In genomic region chr14:21825147-21825743, GRCh38 we compare ENCODE assay signal across 8 cellular contexts.
DNase-seq lines count a peak whose midpoint lies in the region; ATAC-seq and TF ChIP-seq lines count a peak whose summit lies in the region.

No MANE protein-coding gene starts in this region.

- H3K36me3 ChIP-seq in smooth muscle cell (ENCODE audit: low read depth): no peaks in the 10 kb centered on the region

- H4K20me1 ChIP-seq in smooth muscle cell (ENCODE audit: low read depth): no peaks in the 10 kb centered on the region

- H3K36me3 Mint-ChIP-seq in T-helper 17 cell (ENCODE audit: low read depth): peaks cover 1% of the 10 kb centered on the region
- no peaks in the 10 kb centered on the region for H3K36me3 Mint-ChIP-seq in central memory CD8-positive, alpha-beta T cell (ENCODE audit: insufficient read depth)

- H3K4me3 Mint-ChIP-seq in T-helper 17 cell: peak overlapping the region; percentile 76
- no peak overlapping the region for H3K4me3 Mint-ChIP-seq in central memory CD8-positive, alpha-beta T cell

- TF ChIP-seq CTCF in smooth muscle cell (IDR thresholded peaks at IDR 0.05; ENCODE audit: borderline replicate concordance, insufficient read depth, poor library complexity, severe bottlenecking): peak; percentile 42

- H3F3A ChIP-seq in smooth muscle cell (ENCODE audit: low read depth): no peaks in the 10 kb centered on the region

- H3K79me2 ChIP-seq in smooth muscle cell (ENCODE audit: low read depth): no peaks in the 10 kb centered on the region

- H3K9me3 ChIP-seq in T-helper 17 cell (ENCODE audit: control insufficient read depth, low read length, poor library complexity, severe bottlenecking) (no peaks in the 10 kb centered on the region), smooth muscle cell (replicated peaks; ENCODE audit: low read depth) (no peaks in the 10 kb centered on the region)

- DNase-seq in DMS53 treated with DMSO at 0.1 percent for 48 hours (lab: John Stamatoyannopoulos, UW; ENCODE audit: unreplicated experiment) (peak; percentile 7), HT-29 (ENCODE audit: low spot score) (peak; percentile 58), T-helper 17 cell (peak in 2 of 3 donors; percentile 15 to 23), smooth muscle cell (lab: John Stamatoyannopoulos, UW; ENCODE audit: unreplicated experiment) (no peak), NK-92 (lab: John Stamatoyannopoulos, UW; ENCODE audit: unreplicated experiment) (no peak)
- no peak for DNase-seq in central memory CD8-positive, alpha-beta T cell (ENCODE audit: low spot score in 2 of 2)

- peak overlapping the region; percentile 73 for H3K27ac Mint-ChIP-seq in T-helper 17 cell
- no peak overlapping the region for H3K27ac Mint-ChIP-seq in central memory CD8-positive, alpha-beta T cell (ENCODE audit: low read depth)

- H3K27me3 ChIP-seq in smooth muscle cell (ENCODE audit: low read depth): peaks cover 8% of the 10 kb centered on the region

- peaks cover 44% of the 10 kb centered on the region for H3K27me3 Mint-ChIP-seq in T-helper 17 cell
- peaks cover 77% of the 10 kb centered on the region for H3K27me3 Mint-ChIP-seq in central memory CD8-positive, alpha-beta T cell

- H3K9ac ChIP-seq in smooth muscle cell (ENCODE audit: low read depth): no peak overlapping the region

- 2% methylated on average over 4 of the region's 4 CpGs for WGBS in smooth muscle cell (ENCODE audit: low lambda C conversion rate)

- no peak overlapping the region for H3K27ac ChIP-seq in smooth muscle cell (ENCODE audit: low read depth)

- H2AFZ ChIP-seq in smooth muscle cell (ENCODE audit: low read depth): no peak overlapping the region

- H3K4me1 ChIP-seq in smooth muscle cell (ENCODE audit: low read depth): no peaks in the 10 kb centered on the region

- H3K9me3 Mint-ChIP-seq in central memory CD8-positive, alpha-beta T cell: no peaks in the 10 kb centered on the region

- H3K4me2 ChIP-seq in smooth muscle cell: no peak overlapping the region

- H3K4me3 ChIP-seq in smooth muscle cell: no peak overlapping the region

- peak; percentile 98 for ATAC-seq in T-helper 17 cell
- ATAC-seq in central memory CD8-positive, alpha-beta T cell (replicated peaks; ENCODE audit: extremely low read depth, poor library complexity, severe bottlenecking): peak; percentile 70
- no peak for ATAC-seq in GM18909 (IDR thresholded peaks at IDR 0.05; ENCODE audit: poor library complexity, unreplicated experiment)
- ATAC-seq in GM19324 (IDR thresholded peaks at IDR 0.05; ENCODE audit: low FRiP score, unreplicated experiment): no peak

- peaks cover 8% of the 10 kb centered on the region for H3K4me1 Mint-ChIP-seq in T-helper 17 cell
- peaks cover 7% of the 10 kb centered on the region for H3K4me1 Mint-ChIP-seq in central memory CD8-positive, alpha-beta T cell

Comparison
In these comparisons a context has a peak if more than half of its experiments do, and no peak if none do; other contexts are left out.
1. DNase-seq: peak in DMS53 treated with DMSO at 0.1 percent for 48 hours (single experiment), HT-29 (single experiment) and T-helper 17 cell (2 of 3); none in central memory CD8-positive, alpha-beta T cell (0 of 2), smooth muscle cell (single experiment) and NK-92 (single experiment).
2. ATAC-seq: peak in T-helper 17 cell (single experiment) and central memory CD8-positive, alpha-beta T cell (single experiment); none in GM18909 (single experiment) and GM19324 (single experiment).